ENCODE assay signal across 8 cellular contexts in the genomic region with DNA sequence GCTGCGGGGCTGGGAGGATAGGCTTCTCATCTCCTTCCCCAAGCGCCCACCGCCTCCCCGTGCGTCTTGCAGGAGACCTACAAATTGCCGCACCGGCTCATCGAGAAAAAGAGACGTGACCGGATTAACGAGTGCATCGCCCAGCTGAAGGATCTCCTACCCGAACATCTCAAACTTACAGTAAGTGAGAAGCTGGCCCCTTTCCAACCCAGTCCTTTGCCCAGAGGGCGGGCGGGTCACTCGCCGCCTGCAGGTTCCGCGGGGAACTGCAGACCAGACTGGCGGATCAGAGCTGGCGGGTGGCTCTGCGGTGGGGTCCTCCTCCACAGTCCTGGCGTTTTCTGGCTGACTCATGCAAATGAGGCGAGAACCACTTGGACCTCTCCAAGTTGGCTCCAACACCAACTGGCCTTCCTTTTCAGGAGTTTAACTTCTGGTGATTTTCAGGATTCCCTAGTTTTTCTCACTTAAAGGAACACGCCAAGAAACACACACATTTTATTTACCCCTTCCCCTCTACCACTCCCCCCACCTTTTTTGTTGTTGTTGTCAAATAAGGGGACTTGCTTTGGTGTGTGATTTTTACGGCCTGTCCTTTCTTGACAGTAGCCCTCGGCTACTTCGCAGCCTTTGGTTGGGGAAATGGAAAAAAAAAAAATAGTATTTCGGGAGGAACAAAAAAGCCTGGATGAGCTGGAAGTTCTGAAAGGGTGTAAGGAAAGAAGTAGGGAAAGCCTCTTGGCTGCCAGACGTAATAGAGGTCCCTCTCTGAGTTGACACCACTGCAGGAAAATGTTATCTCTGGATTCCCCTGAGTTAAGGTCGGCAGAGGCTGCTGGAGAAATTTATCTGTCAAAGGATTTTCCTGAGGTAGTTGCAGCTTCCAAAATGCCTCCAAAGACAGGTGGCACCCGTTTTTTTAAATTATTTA. TPM values are rescaled to one million over a fixed set of nuclear protein-coding genes. Genes with fewer than 3 reads are reported as not detected.
A peak's percentile ranks its signal among the peaks of the same experiment; 100 is the strongest.
DNase-seq lines count a peak whose midpoint lies in the region; ATAC-seq and TF ChIP-seq lines count a peak whose summit lies in the region.

No MANE protein-coding gene starts in this region.

- H3K27ac ChIP-seq in coronary artery: peak overlapping the region; percentile 88 to 93
- H3K27ac ChIP-seq in left lung: peak overlapping the region; percentile 99 to 100

- H3K9me3 ChIP-seq in left lung: no peaks in the 10 kb centered on the region

- ATAC-seq in HG02870 (IDR thresholded peaks at IDR 0.05; ENCODE audit: unreplicated experiment): peak; percentile 6
- ATAC-seq in left lung: peak; percentile 24
- ATAC-seq in HG02623 (IDR thresholded peaks at IDR 0.05; ENCODE audit: unreplicated experiment): no peak

- intact Hi-C loops in left lung (cut with DNase I): no loop called here

- H3K27me3 ChIP-seq in left lung: no peaks in the 10 kb centered on the region

- peaks cover 0 to 36% of the 10 kb centered on the region in 2 donors for H3K36me3 ChIP-seq in left lung

- peaks cover 24 to 66% of the 10 kb centered on the region in 2 donors for H3K4me1 ChIP-seq in left lung

- H3K4me3 ChIP-seq in coronary artery (peak overlapping the region; percentile 93), left lung (peak overlapping the region; percentile 87 to 99)

- TF ChIP-seq CTCF in coronary artery (IDR thresholded peaks at IDR 0.05): peak; percentile 90
- peak; percentile 95 to 99 for TF ChIP-seq CTCF in left lung (IDR thresholded peaks at IDR 0.05)

- DNase-seq in ELR (ENCODE audit: low read depth) (peak; percentile 93), NCI-H526 (lab: John Stamatoyannopoulos, UW) (peak; percentile 32 to 80), coronary artery (ENCODE audit: low spot score) (peak; percentile 96), left lung (peak; percentile 92 to 97)
- peak; percentile 88 for DNase-seq in activated CD4-positive, alpha-beta T cell treated with anti-CD3 and anti-CD28 coated beads, Interleukin-2, amount 50 U/mL, for 1 hour
- peak; percentile 93 to 94 for DNase-seq in stimulated activated CD4-positive, alpha-beta T cell treated with anti-CD3 and anti-CD28 coated beads, Interleukin-2, amount 100 ng/mL, for 24 hours

RNA-seq across cellular contexts. Expression of gene BHLHE40, which starts 1.3 kb away (rescaled TPM):
- 10 to 100 TPM; 76.5 to 97.5 TPM for total RNA-seq in left lung
